13 cellular contexts compared by ENCODE assay signal in the genomic region with DNA sequence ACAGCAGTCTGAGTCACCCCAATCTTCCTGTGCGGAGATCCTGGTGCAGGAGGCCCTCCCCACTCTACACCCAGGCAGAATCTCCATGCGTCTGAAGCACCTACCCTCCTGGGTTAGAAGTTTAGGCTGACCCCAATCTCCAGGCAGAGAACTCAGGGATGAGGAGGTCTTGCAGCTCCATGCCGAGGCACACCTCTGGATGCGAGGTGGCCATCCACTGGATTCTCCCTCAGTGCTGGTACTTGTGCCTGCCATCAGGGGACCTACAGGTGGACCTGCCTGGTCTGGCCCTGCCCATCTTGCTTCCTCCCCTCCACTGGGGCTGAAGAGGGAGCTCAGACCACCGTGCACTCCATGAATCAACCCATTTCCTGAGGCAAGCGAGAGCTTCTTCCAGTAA. TPM values are rescaled to one million over a fixed set of nuclear protein-coding genes. Genes with fewer than 3 reads are reported as not detected.
DNase-seq lines count a peak whose midpoint lies in the region; ATAC-seq and TF ChIP-seq lines count a peak whose summit lies in the region.
"Had no signal": no experiment of that assay in that cellular context is flagged by ENCODE, and none has a peak within 500 bp of the region (broad histone marks: within the 10 kb centered on the region; RNA-seq: fewer than 3 reads in every experiment).

No MANE protein-coding gene starts in this region.

- peak overlapping the region; percentile 15 for H2BK15ac ChIP-seq in neuronal stem cell (ENCODE audit: low read length)

- H2AFZ ChIP-seq in KMS-11 (ENCODE audit: low read depth) (peak overlapping the region; percentile 46; the same call in 1 of the 2 replicates), neuronal stem cell (ENCODE audit: low read length) (no peak overlapping the region)

- no peaks in the 10 kb centered on the region for H4K20me1 ChIP-seq in KMS-11 (ENCODE audit: insufficient read depth)

- no peak for TF ChIP-seq CTCF in CD14-positive monocyte (IDR thresholded peaks at IDR 0.05)
- no peak for TF ChIP-seq CTCF in KMS-11 (conservative IDR thresholded peaks at IDR 0.05; ENCODE audit: low read depth, low read length)

- H3K27me3 Mint-ChIP-seq in CD14-positive monocyte (ENCODE audit: low read depth in 3 of 3) = peaks cover 0 to 5% (median 1%) of the 10 kb centered on the region in 3 donors

- DNase-seq in CD14-positive monocyte (ENCODE audit: low spot score) (no peak), neuronal stem cell (ENCODE audit: low spot score) (no peak), cerebellar cortex (ENCODE audit: low spot score) (no peak)
- DNase-seq: 8988T; CD8-positive, alpha-beta T cell had no signal

- H3K36me3 Mint-ChIP-seq in CD14-positive monocyte = no peaks in the 10 kb centered on the region
- H3K36me3 Mint-ChIP-seq: CD4-positive, CD25-positive, alpha-beta regulatory T cell; CD8-positive, alpha-beta T cell had no signal

- H2BK12ac ChIP-seq in neuronal stem cell (ENCODE audit: low read length) = peak overlapping the region; percentile 58

- H3K4me3 Mint-ChIP-seq in CD14-positive monocyte = no peak overlapping the region
- H3K4me3 Mint-ChIP-seq: CD4-positive, CD25-positive, alpha-beta regulatory T cell; CD8-positive, alpha-beta T cell; HFFc6 had no signal

- H3K4ac ChIP-seq in neuronal stem cell (ENCODE audit: low read length) = no peak overlapping the region

- H3K79me2 ChIP-seq in KMS-11 (ENCODE audit: insufficient read depth, low read depth) = no peaks in the 10 kb centered on the region

- H3K79me1 ChIP-seq in neuronal stem cell (ENCODE audit: low read depth, low read length) = no peaks in the 10 kb centered on the region

- H2AK5ac ChIP-seq in neuronal stem cell (ENCODE audit: low read depth, low read length) = no peak overlapping the region

- WGBS in neuronal stem cell (ENCODE audit: extremely low coverage in 2 of 2, insufficient read length in 2 of 2, insufficient replicate concordance in 1 of 2), 2 donors = no CpG with 5 or more reads among the region's 6 CpGs

- H3K4me2 ChIP-seq in KMS-11 = no peak overlapping the region
- H3K4me2 ChIP-seq in neuronal stem cell (ENCODE audit: insufficient read depth, low read length, poor library complexity, severe bottlenecking) = no peak overlapping the region

- H3K23ac ChIP-seq in neuronal stem cell (ENCODE audit: low read depth, low read length, poor library complexity) = no peak overlapping the region

- H3K4me1 Mint-ChIP-seq in CD14-positive monocyte = peaks cover 47% of the 10 kb centered on the region
- H3K4me1 Mint-ChIP-seq: CD4-positive, CD25-positive, alpha-beta regulatory T cell had no signal

- H3K9me3 ChIP-seq in neuronal stem cell (replicated peaks in 1 of 2; ENCODE audit: control insufficient read depth in 2 of 2, insufficient read depth in 1 of 2, low read depth in 1 of 2, low read length in 2 of 2) = no peaks in the 10 kb centered on the region
- H3K9me3 ChIP-seq: A549, Caco-2, HAP-1 had no signal

- no peak overlapping the region for H2BK120ac ChIP-seq in neuronal stem cell (ENCODE audit: low read depth, low read length)

- no peak overlapping the region for H4K91ac ChIP-seq in neuronal stem cell (ENCODE audit: low read depth, low read length, poor library complexity)

- H3K14ac ChIP-seq in neuronal stem cell (ENCODE audit: low read length) = no peak overlapping the region

- H3K27ac ChIP-seq in KMS-11 = no peak overlapping the region
- no peak overlapping the region for H3K27ac ChIP-seq in neuronal stem cell (replicated peaks; ENCODE audit: low read length)
- H3K27ac ChIP-seq: A549 had no signal

- no peak overlapping the region for H3K4me3 ChIP-seq in KMS-11 (IDR thresholded peaks at IDR 0.05; ENCODE audit: insufficient read depth, low read depth, low read length)
- H3K4me3 ChIP-seq in neuronal stem cell (ENCODE audit: low read length in 2 of 2) = no peak overlapping the region
- H3K4me3 ChIP-seq: A549, HAP-1 had no signal

- no peak overlapping the region for H2BK5ac ChIP-seq in neuronal stem cell (ENCODE audit: low read length)

- peaks cover 0 to 3% (median 0%) of the 10 kb centered on the region in 7 donors for H3K9me3 Mint-ChIP-seq in CD14-positive monocyte
- H3K9me3 Mint-ChIP-seq: CD8-positive, alpha-beta T cell; HFFc6 had no signal

- no peak for TF ChIP-seq POLR2A in GM18505 (IDR thresholded peaks at IDR 0.05; ENCODE audit: borderline replicate concordance, extremely low read depth, insufficient read depth, insufficient read length)

- H3K18ac ChIP-seq in neuronal stem cell (ENCODE audit: low read length) = peak overlapping the region; percentile 48

- H3K27me3 ChIP-seq in KMS-11 (ENCODE audit: insufficient read depth, low read depth) = no peaks in the 10 kb centered on the region
- no peaks in the 10 kb centered on the region for H3K27me3 ChIP-seq in neuronal stem cell (ENCODE audit: control insufficient read depth in 3 of 3, insufficient read depth in 3 of 3, low read depth in 1 of 3, low read length in 3 of 3)

- no peak for ATAC-seq in GM18505 (IDR thresholded peaks at IDR 0.05; ENCODE audit: unreplicated experiment)
- no peak for ATAC-seq in GM19397 (IDR thresholded peaks at IDR 0.05; ENCODE audit: unreplicated experiment)

- H3K27ac Mint-ChIP-seq in CD14-positive monocyte = peak overlapping the region in 6 of 7 donors; percentile 75 to 86 (median 82)
- H3K27ac Mint-ChIP-seq: CD4-positive, CD25-positive, alpha-beta regulatory T cell; CD8-positive, alpha-beta T cell; HFFc6 had no signal

- H4K8ac ChIP-seq in neuronal stem cell (ENCODE audit: low read depth, low read length) = no peak overlapping the region

- intact Hi-C loops in CD14-positive monocyte (cut with micrococcal nuclease) = loop anchor here (5.0 to 10.0 kb wide), 2 partner anchors 255 to 258 kb away; no protein-coding TSS in a partner anchor

- H3K9ac ChIP-seq in KMS-11 (no peak overlapping the region), neuronal stem cell (ENCODE audit: low read depth, low read length, poor library complexity) (no peak overlapping the region)

- no peaks in the 10 kb centered on the region for H3K4me1 ChIP-seq in KMS-11 (ENCODE audit: low read depth, poor library complexity, severe bottlenecking)
- H3K4me1 ChIP-seq in neuronal stem cell (ENCODE audit: control insufficient read depth in 2 of 2, insufficient read depth in 1 of 2, low read depth in 1 of 2, low read length in 2 of 2) = no peaks in the 10 kb centered on the region
- H3K4me1 ChIP-seq: A549, Caco-2, HAP-1 had no signal

- no peaks in the 10 kb centered on the region for H3K36me3 ChIP-seq in KMS-11 (ENCODE audit: insufficient read depth)
- no peaks in the 10 kb centered on the region for H3K36me3 ChIP-seq in neuronal stem cell (replicated peaks in 1 of 2; ENCODE audit: control insufficient read depth in 2 of 2, insufficient read depth in 2 of 2, low read length in 2 of 2)
- H3K36me3 ChIP-seq: HAP-1 had no signal

RNA-seq across cellular contexts. Expression of a gene that starts 28.8 kb away (rescaled TPM):
- under 1 TPM; 0.61 to 0.96 TPM for polyA plus RNA-seq in CD14-positive monocyte
- 26.4 TPM for polyA plus RNA-seq in neuronal stem cell (2013, experiment 1 of 2)
- 26.2 TPM for polyA plus RNA-seq in neuronal stem cell (2013, experiment 2 of 2)
